ENCODE assay signal across 15 cellular contexts in genomic region chr14:103960457-103960856, GRCh38. TPM values are rescaled to one million over a fixed set of nuclear protein-coding genes. Genes with fewer than 3 reads are reported as not detected.
DNase-seq lines count a peak whose midpoint lies in the region; ATAC-seq and TF ChIP-seq lines count a peak whose summit lies in the region.
"Had no signal": no experiment of that assay in that cellular context is flagged by ENCODE, and none has a peak within 500 bp of the region (broad histone marks: within the 10 kb centered on the region; RNA-seq: fewer than 3 reads in every experiment).

No MANE protein-coding gene starts in this region.

- TF ChIP-seq POLR2A in body of pancreas (IDR thresholded peaks at IDR 0.05) (no peak), Peyer's patch (IDR thresholded peaks at IDR 0.05) (no peak), heart left ventricle (IDR thresholded peaks at IDR 0.05) (no peak)

- H3K9ac ChIP-seq in neural progenitor cell: no peak overlapping the region

- no peak overlapping the region for H3K27ac ChIP-seq in GM23338 (ENCODE audit: low read depth)
- H3K27ac ChIP-seq in body of pancreas: no peak overlapping the region
- H3K27ac ChIP-seq in neural progenitor cell: peak overlapping the region; percentile 33
- no peak overlapping the region for H3K27ac ChIP-seq in Peyer's patch
- no peak overlapping the region for H3K27ac ChIP-seq in heart left ventricle
- H3K27ac ChIP-seq: HL-60 had no signal

- H3K9me3 Mint-ChIP-seq in GM23338 (no peaks in the 10 kb centered on the region), neural progenitor cell (no peaks in the 10 kb centered on the region)
- no peaks in the 10 kb centered on the region for H3K9me3 Mint-ChIP-seq in activated T-helper 1 cell treated with anti-CD3 and anti-CD28 coated beads, Interleukin-12 subunit alpha, Interleukin-12 subunit beta, Interleukin-2, Interleukin-4 antibody, amounts not matched to agents 30 ng/mL and 10 ng/mL and 1 ng/mL, durations not matched to agents 14 hours and 24 hours and 36 hours
- H3K9me3 Mint-ChIP-seq: CD8-positive, alpha-beta T cell had no signal

- H3K36me3 ChIP-seq in GM23338 (ENCODE audit: insufficient read depth) (no peaks in the 10 kb centered on the region), body of pancreas (replicated peaks in 1 of 2; ENCODE audit: insufficient read depth in 1 of 2, low read depth in 2 of 2) (no peaks in the 10 kb centered on the region), neural progenitor cell (no peaks in the 10 kb centered on the region), Peyer's patch (no peaks in the 10 kb centered on the region), heart left ventricle (no peaks in the 10 kb centered on the region)
- H3K36me3 ChIP-seq: BE2C had no signal

- ATAC-seq in GM23338 (no peak), body of pancreas (no peak), heart left ventricle (no peak)
- ATAC-seq: CD8-positive, alpha-beta T cell; HCT116 had no signal

- TF ChIP-seq CTCF in GM23338 (conservative IDR thresholded peaks at IDR 0.05; ENCODE audit: low read depth in 2 of 2): no peak
- no peak for TF ChIP-seq CTCF in body of pancreas (IDR thresholded peaks at IDR 0.05)
- TF ChIP-seq CTCF in neural progenitor cell (IDR thresholded peaks at IDR 0.05): no peak
- TF ChIP-seq CTCF in Peyer's patch (IDR thresholded peaks at IDR 0.05): no peak
- TF ChIP-seq CTCF in heart left ventricle (IDR thresholded peaks at IDR 0.05): no peak

- H3K4me1 ChIP-seq in GM23338 (ENCODE audit: insufficient read depth): no peaks in the 10 kb centered on the region
- H3K4me1 ChIP-seq in body of pancreas: peaks cover 15% of the 10 kb centered on the region
- H3K4me1 ChIP-seq in neural progenitor cell: peaks cover 8% of the 10 kb centered on the region
- no peaks in the 10 kb centered on the region for H3K4me1 ChIP-seq in Peyer's patch
- peaks cover 0 to 3% (median 0%) of the 10 kb centered on the region in 12 donors for H3K4me1 ChIP-seq in heart left ventricle
- H3K4me1 ChIP-seq: BE2C had no signal

- H3K4me2 ChIP-seq in GM23338 (no peak overlapping the region), neural progenitor cell (no peak overlapping the region)

- H3K9me2 ChIP-seq in GM23338 (ENCODE audit: insufficient read depth): no peaks in the 10 kb centered on the region

- H2AFZ ChIP-seq in GM23338 (peak overlapping the region; percentile 79), neural progenitor cell (replicated peaks) (peak overlapping the region; percentile 84)

- H3K27me3 ChIP-seq in GM23338 (ENCODE audit: insufficient read depth) (no peaks in the 10 kb centered on the region), body of pancreas (no peaks in the 10 kb centered on the region), neural progenitor cell (no peaks in the 10 kb centered on the region), Peyer's patch (no peaks in the 10 kb centered on the region), heart left ventricle (no peaks in the 10 kb centered on the region)
- H3K27me3 ChIP-seq: BE2C had no signal

- H3F3A ChIP-seq in GM23338 (replicated peaks; ENCODE audit: low read depth) (no peaks in the 10 kb centered on the region), neural progenitor cell (ENCODE audit: low read depth) (peaks cover 4% of the 10 kb centered on the region)

- H3K79me2 ChIP-seq in GM23338 (replicated peaks; ENCODE audit: insufficient read depth): no peaks in the 10 kb centered on the region
- H3K79me2 ChIP-seq in neural progenitor cell (ENCODE audit: low read depth): no peaks in the 10 kb centered on the region

- H3K4me3 ChIP-seq in GM23338 (no peak overlapping the region), body of pancreas (no peak overlapping the region), neural progenitor cell (no peak overlapping the region), Peyer's patch (no peak overlapping the region), heart left ventricle (no peak overlapping the region)

- H3K36me3 Mint-ChIP-seq in GM23338 (ENCODE audit: low read depth): no peaks in the 10 kb centered on the region
- H3K36me3 Mint-ChIP-seq in neural progenitor cell: no peaks in the 10 kb centered on the region
- H3K36me3 Mint-ChIP-seq in activated T-helper 1 cell treated with anti-CD3 and anti-CD28 coated beads, Interleukin-12 subunit alpha, Interleukin-12 subunit beta, Interleukin-2, Interleukin-4 antibody, amounts not matched to agents 30 ng/mL and 10 ng/mL and 1 ng/mL, durations not matched to agents 14 hours and 24 hours and 36 hours (ENCODE audit: low read depth): no peaks in the 10 kb centered on the region
- H3K36me3 Mint-ChIP-seq: CD8-positive, alpha-beta T cell had no signal

- H3K4me1 Mint-ChIP-seq in GM23338 (no peaks in the 10 kb centered on the region), neural progenitor cell (no peaks in the 10 kb centered on the region)
- no peaks in the 10 kb centered on the region for H3K4me1 Mint-ChIP-seq in activated T-helper 1 cell treated with anti-CD3 and anti-CD28 coated beads, Interleukin-12 subunit alpha, Interleukin-12 subunit beta, Interleukin-2, Interleukin-4 antibody, amounts not matched to agents 30 ng/mL and 10 ng/mL and 1 ng/mL, durations not matched to agents 14 hours and 24 hours and 36 hours (ENCODE audit: low read depth)

- no peak overlapping the region for H3K27ac Mint-ChIP-seq in GM23338
- H3K27ac Mint-ChIP-seq in neural progenitor cell: no peak overlapping the region
- no peak overlapping the region for H3K27ac Mint-ChIP-seq in activated T-helper 1 cell treated with anti-CD3 and anti-CD28 coated beads, Interleukin-12 subunit alpha, Interleukin-12 subunit beta, Interleukin-2, Interleukin-4 antibody, amounts not matched to agents 30 ng/mL and 10 ng/mL and 1 ng/mL, durations not matched to agents 14 hours and 24 hours and 36 hours
- H3K27ac Mint-ChIP-seq: CD14-positive monocyte; CD8-positive, alpha-beta T cell had no signal

- intact Hi-C loops in body of pancreas (cut with DNase I) (no loop called here), heart left ventricle (cut with DNase I) (no loop called here)
- intact Hi-C loops in activated T-helper 1 cell treated with anti-CD3 and anti-CD28 coated beads, Interleukin-12 subunit alpha, Interleukin-12 subunit beta, Interleukin-2, Interleukin-4 antibody, amounts not matched to agents 30 ng/mL and 10 ng/mL and 1 ng/mL, durations not matched to agents 14 hours and 24 hours and 36 hours (cut with micrococcal nuclease): no loop called here

- no peak for DNase-seq in GM23338 (ENCODE audit: low spot score)
- peak; percentile 25 to 42 (median 27) for DNase-seq in body of pancreas
- DNase-seq in left kidney (ENCODE audit: low read depth, low spot score): peak; percentile 57
- no peak for DNase-seq in neural progenitor cell (ENCODE audit: low spot score)
- DNase-seq in activated T-helper 1 cell treated with anti-CD3 and anti-CD28 coated beads, Interleukin-12 subunit alpha, Interleukin-12 subunit beta, Interleukin-2, Interleukin-4 antibody, amounts not matched to agents 30 ng/mL and 10 ng/mL and 1 ng/mL, durations not matched to agents 14 hours and 24 hours and 36 hours (ENCODE audit: low spot score): no peak
- DNase-seq in Peyer's patch: no peak
- DNase-seq in anterior cingulate cortex (lab: John Stamatoyannopoulos, UW): no peak
- DNase-seq in heart left ventricle: no peak
- DNase-seq: BE2C; CD8-positive, alpha-beta T cell; COR-L47; GF-D8 had no signal

- H3K27me3 Mint-ChIP-seq in GM23338 (ENCODE audit: insufficient read depth, low read depth, poor library complexity): no peaks in the 10 kb centered on the region
- H3K27me3 Mint-ChIP-seq in neural progenitor cell (ENCODE audit: insufficient read depth, low read depth): peaks cover 2% of the 10 kb centered on the region
- H3K27me3 Mint-ChIP-seq in activated T-helper 1 cell treated with anti-CD3 and anti-CD28 coated beads, Interleukin-12 subunit alpha, Interleukin-12 subunit beta, Interleukin-2, Interleukin-4 antibody, amounts not matched to agents 30 ng/mL and 10 ng/mL and 1 ng/mL, durations not matched to agents 14 hours and 24 hours and 36 hours (ENCODE audit: insufficient read depth): peaks cover 5% of the 10 kb centered on the region

- 20 to 28% methylated on average over 7 of the region's 7 CpGs for WGBS in body of pancreas, 2 donors
- 55 to 76% (median 62%) methylated on average over 7 of the region's 7 CpGs for WGBS in heart left ventricle, 4 donors

- no peaks in the 10 kb centered on the region for H4K20me1 ChIP-seq in GM23338 (replicated peaks; ENCODE audit: insufficient read depth)
- H4K20me1 ChIP-seq in neural progenitor cell (ENCODE audit: low read depth): no peaks in the 10 kb centered on the region

- no peak overlapping the region for H3K4me3 Mint-ChIP-seq in GM23338
- H3K4me3 Mint-ChIP-seq in neural progenitor cell: no peak overlapping the region
- H3K4me3 Mint-ChIP-seq in activated T-helper 1 cell treated with anti-CD3 and anti-CD28 coated beads, Interleukin-12 subunit alpha, Interleukin-12 subunit beta, Interleukin-2, Interleukin-4 antibody, amounts not matched to agents 30 ng/mL and 10 ng/mL and 1 ng/mL, durations not matched to agents 14 hours and 24 hours and 36 hours: no peak overlapping the region
- H3K4me3 Mint-ChIP-seq: CD14-positive monocyte; CD8-positive, alpha-beta T cell had no signal

- H3K9me3 ChIP-seq in body of pancreas: no peaks in the 10 kb centered on the region
- H3K9me3 ChIP-seq in neural progenitor cell (ENCODE audit: low read depth): no peaks in the 10 kb centered on the region
- no peaks in the 10 kb centered on the region for H3K9me3 ChIP-seq in Peyer's patch
- H3K9me3 ChIP-seq in heart left ventricle: no peaks in the 10 kb centered on the region
- H3K9me3 ChIP-seq: BE2C had no signal

RNA-seq across cellular contexts. Expression of gene RD3L, which starts 18.1 kb away (rescaled TPM):
- not detected in 2 replicates for total RNA-seq in GM23338 (2014; rRNA removed; shearing (Covaris generic))
- polyA plus RNA-seq in GM23338 (2016; fragmentation: Nextera tagmentation; extraction: Ambion mirVana): not detected in 2 replicates
- not detected for total RNA-seq in body of pancreas
- total RNA-seq in neural progenitor cell (ENCODE audit: low replicate concordance): not detected in 2 replicates
- total RNA-seq in activated T-helper 1 cell treated with anti-CD3 and anti-CD28 coated beads, Interleukin-12 subunit alpha, Interleukin-12 subunit beta, Interleukin-2, Interleukin-4 antibody, amounts not matched to agents 30 ng/mL and 10 ng/mL and 1 ng/mL, durations not matched to agents 14 hours and 24 hours and 36 hours: not detected in 2 replicates
- not detected for total RNA-seq in Peyer's patch
- 10 to 100 TPM in 8 of 9 donors, 1 to 10 TPM in 1; 9.1 to 42.5 (median 25.5) TPM for total RNA-seq in heart left ventricle
- polyA plus RNA-seq in heart left ventricle: 10 to 100 TPM in 1 of 2 donors, 1 to 10 TPM in 1; 4.3 to 41.5 TPM
- total RNA-seq: CD8-positive, alpha-beta T cell had no signal
- polyA plus RNA-seq: CD14-positive monocyte had no signal

RNA-seq across cellular contexts. Expression of gene TDRD9, which starts 32.2 kb away (rescaled TPM):
- total RNA-seq in GM23338 (2014; rRNA removed; shearing (Covaris generic)): not detected in 2 replicates
- 0.24 TPM in 1 of 2 replicates, not detected in the other for polyA plus RNA-seq in GM23338 (2016; fragmentation: Nextera tagmentation; extraction: Ambion mirVana)
- 1 to 10 TPM; 2.0 to 4.7 TPM for total RNA-seq in body of pancreas
- total RNA-seq in neural progenitor cell (ENCODE audit: low replicate concordance): not detected in 2 replicates
- not detected in 2 replicates for total RNA-seq in activated T-helper 1 cell treated with anti-CD3 and anti-CD28 coated beads, Interleukin-12 subunit alpha, Interleukin-12 subunit beta, Interleukin-2, Interleukin-4 antibody, amounts not matched to agents 30 ng/mL and 10 ng/mL and 1 ng/mL, durations not matched to agents 14 hours and 24 hours and 36 hours
- total RNA-seq in Peyer's patch: under 1 TPM in 1 of 4 donors, not detected in 3; 0.40 TPM
- 1 to 10 TPM; 1.1 to 9.6 (median 2.1) TPM for total RNA-seq in heart left ventricle
- polyA plus RNA-seq in heart left ventricle: 1 to 10 TPM; 1.7 to 9.6 TPM

Comparison
In these comparisons a context has a peak if more than half of its experiments do, and no peak if none do; other contexts are left out.
1. DNase-seq: peak in body of pancreas (4 of 4) and left kidney (single experiment); none in GM23338 (single experiment), neural progenitor cell (single experiment), activated T-helper 1 cell treated with anti-CD3 and anti-CD28 coated beads, Interleukin-12 subunit alpha, Interleukin-12 subunit beta, Interleukin-2, Interleukin-4 antibody, amounts not matched to agents 30 ng/mL and 10 ng/mL and 1 ng/mL, durations not matched to agents 14 hours and 24 hours and 36 hours (single experiment), Peyer's patch (0 of 3), anterior cingulate cortex (0 of 58) and heart left ventricle (0 of 5).
2. RNA of gene RD3L, which starts 18.1 kb away (total RNA-seq): 9.1 to 42.5 TPM in heart left ventricle; not detected in GM23338, not detected in body of pancreas, not detected in neural progenitor cell, not detected in activated T-helper 1 cell treated with anti-CD3 and anti-CD28 coated beads, Interleukin-12 subunit alpha, Interleukin-12 subunit beta, Interleukin-2, Interleukin-4 antibody, amounts not matched to agents 30 ng/mL and 10 ng/mL and 1 ng/mL, durations not matched to agents 14 hours and 24 hours and 36 hours and not detected in Peyer's patch; every median in the first group is over 10 times any median in the second.